Comparison of ENCODE assay signal across 1 cellular context in the genomic region with DNA sequence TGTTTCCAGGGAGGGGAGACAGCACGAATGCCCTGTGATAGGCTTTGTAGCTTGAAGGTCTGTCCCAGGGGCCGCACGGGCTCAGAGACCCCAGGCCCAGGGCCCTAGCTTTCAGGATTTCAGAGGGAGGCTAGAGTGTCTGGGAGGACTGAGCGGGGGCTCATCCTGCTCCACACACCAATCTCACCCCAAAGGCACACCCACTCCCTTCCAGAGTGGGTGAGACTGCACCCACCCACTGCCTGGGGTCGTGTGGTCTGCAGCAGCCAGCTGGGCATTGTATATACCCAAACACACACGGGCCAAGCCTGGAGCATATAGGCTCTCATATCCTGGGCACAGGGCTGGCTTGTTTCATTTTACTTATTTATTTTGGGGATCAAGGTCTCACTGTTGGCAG.
TF ChIP-seq lines count a peak whose summit lies in the region.

No MANE protein-coding gene starts in this region.

TF ChIP-seq in IMR-90, 13 proteins besides CTCF, POLR2A, EP300 and RAD21:
- TF ChIP-seq MAFK (IDR thresholded peaks at IDR 0.05; ENCODE audit: low read depth, low read length) = no peak
- TF ChIP-seq FOS (IDR thresholded peaks at IDR 0.05; ENCODE audit: low read depth, low read length) = no peak
- TF ChIP-seq RFX5 (IDR thresholded peaks at IDR 0.05; ENCODE audit: low read depth, low read length) = no peak
- TF ChIP-seq MAZ (IDR thresholded peaks at IDR 0.05; ENCODE audit: borderline replicate concordance, low read depth, low read length) = no peak
- TF ChIP-seq BHLHE40 (IDR thresholded peaks at IDR 0.05; ENCODE audit: low read depth, low read length) = no peak
- no peak for TF ChIP-seq CHD1 (IDR thresholded peaks at IDR 0.05; ENCODE audit: low read depth, low read length)
- no peak for TF ChIP-seq SMC3 (IDR thresholded peaks at IDR 0.05; ENCODE audit: low read depth, low read length)
- TF ChIP-seq MXI1 (IDR thresholded peaks at IDR 0.05; ENCODE audit: borderline replicate concordance, low read depth, low read length) = no peak
- TF ChIP-seq, protein P1, sequence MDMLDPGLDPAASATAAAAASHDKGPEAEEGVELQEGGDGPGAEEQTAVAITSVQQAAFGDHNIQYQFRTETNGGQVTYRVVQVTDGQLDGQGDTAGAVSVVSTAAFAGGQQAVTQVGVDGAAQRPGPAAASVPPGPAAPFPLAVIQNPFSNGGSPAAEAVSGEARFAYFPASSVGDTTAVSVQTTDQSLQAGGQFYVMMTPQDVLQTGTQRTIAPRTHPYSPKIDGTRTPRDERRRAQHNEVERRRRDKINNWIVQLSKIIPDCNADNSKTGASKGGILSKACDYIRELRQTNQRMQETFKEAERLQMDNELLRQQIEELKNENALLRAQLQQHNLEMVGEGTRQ (IDR thresholded peaks at IDR 0.05; ENCODE audit: low read depth, low read length) = no peak
- no peak for TF ChIP-seq RCOR1 (IDR thresholded peaks at IDR 0.05; ENCODE audit: insufficient replicate concordance, low read length)
- no peak for TF ChIP-seq CEBPB (IDR thresholded peaks at IDR 0.05; ENCODE audit: low read depth, low read length)
- TF ChIP-seq, protein P2, sequence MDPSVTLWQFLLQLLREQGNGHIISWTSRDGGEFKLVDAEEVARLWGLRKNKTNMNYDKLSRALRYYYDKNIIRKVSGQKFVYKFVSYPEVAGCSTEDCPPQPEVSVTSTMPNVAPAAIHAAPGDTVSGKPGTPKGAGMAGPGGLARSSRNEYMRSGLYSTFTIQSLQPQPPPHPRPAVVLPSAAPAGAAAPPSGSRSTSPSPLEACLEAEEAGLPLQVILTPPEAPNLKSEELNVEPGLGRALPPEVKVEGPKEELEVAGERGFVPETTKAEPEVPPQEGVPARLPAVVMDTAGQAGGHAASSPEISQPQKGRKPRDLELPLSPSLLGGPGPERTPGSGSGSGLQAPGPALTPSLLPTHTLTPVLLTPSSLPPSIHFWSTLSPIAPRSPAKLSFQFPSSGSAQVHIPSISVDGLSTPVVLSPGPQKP (IDR thresholded peaks at IDR 0.05; ENCODE audit: borderline replicate concordance, low read depth, low read length) = no peak
- TF ChIP-seq NFE2L2 (IDR thresholded peaks at IDR 0.05; ENCODE audit: low read depth, low read length) = no peak
